Comparison of ENCODE assay signal across 18 cellular contexts in genomic region chr1:6317101-6317760, GRCh38. TPM values are rescaled to one million over a fixed set of nuclear protein-coding genes. Genes with fewer than 3 reads are reported as not detected.
DNase-seq lines count a peak whose midpoint lies in the region; ATAC-seq and TF ChIP-seq lines count a peak whose summit lies in the region.
"Had no signal": no experiment of that assay in that cellular context is flagged by ENCODE, and none has a peak within 500 bp of the region (broad histone marks: within the 10 kb centered on the region; RNA-seq: fewer than 3 reads in every experiment).

No MANE protein-coding gene starts in this region.

- no peak overlapping the region for H3K4me2 ChIP-seq in DND-41 (ENCODE audit: insufficient read depth, low read length)

- peak; percentile 79 for ATAC-seq in DND-41 (ENCODE audit: insufficient read depth, low read depth)
- no peak for ATAC-seq in HG02759 (IDR thresholded peaks at IDR 0.05; ENCODE audit: unreplicated experiment)
- ATAC-seq: stimulated activated naive B cell treated with anti-CD40 and anti-IgM and Interleukin-4, amounts not matched to agents 10 μg/mL and 1 μg/mL and 100 μg/mL, for 72 hours; WTC11 had no signal

- intact Hi-C loops in activated naive CD4-positive, alpha-beta T cell treated with anti-CD3 and anti-CD28 coated beads for 36 hours (cut with micrococcal nuclease) = no loop called here

- CTCF ChIA-PET in activated naive CD4-positive, alpha-beta T cell treated with anti-CD3 and anti-CD28 coated beads for 36 hours (lab: Charles Lee) = interaction anchor here (0.8 to 1.3 kb wide), 3 partner anchors 17 to 127 kb away, joined by 3 read pairs; no protein-coding TSS in a partner anchor

- in situ Hi-C loops in astrocyte of the spinal cord (cut with HindIII; ENCODE audit: low sequenced_read_pairs) = no loop called here

- H3K27ac Mint-ChIP-seq in activated naive CD4-positive, alpha-beta T cell treated with anti-CD3 and anti-CD28 coated beads for 36 hours = no peak overlapping the region
- H3K27ac Mint-ChIP-seq: B cell; mesothelial cell of epicardium; stimulated activated naive B cell treated with anti-CD40 and anti-IgM and Interleukin-4, amounts not matched to agents 10 μg/mL and 1 μg/mL and 100 μg/mL, for 72 hours; WTC11 had no signal

- H4K20me1 ChIP-seq in DND-41 (ENCODE audit: insufficient read depth, low read length) = peaks cover 31% of the 10 kb centered on the region

- no peak overlapping the region for H2AFZ ChIP-seq in DND-41 (ENCODE audit: low read depth, low read length)

- H3K4me3 ChIP-seq in DND-41 (ENCODE audit: low read depth in 1 of 2, low read length in 2 of 2) (no peak overlapping the region), astrocyte of the spinal cord (ENCODE audit: low read depth, low read length) (no peak overlapping the region)
- H3K4me3 ChIP-seq: Peyer's patch, upper lobe of left lung had no signal

- no peaks in the 10 kb centered on the region for H3K27me3 Mint-ChIP-seq in activated naive CD4-positive, alpha-beta T cell treated with anti-CD3 and anti-CD28 coated beads for 36 hours (ENCODE audit: low read depth)
- H3K27me3 Mint-ChIP-seq: B cell; stimulated activated naive B cell treated with anti-CD40 and anti-IgM and Interleukin-4, amounts not matched to agents 10 μg/mL and 1 μg/mL and 100 μg/mL, for 72 hours had no signal

- H3K9ac ChIP-seq in DND-41 (ENCODE audit: low read depth, low read length) = no peak overlapping the region

- peaks cover 74% of the 10 kb centered on the region for H3K36me3 ChIP-seq in DND-41 (ENCODE audit: insufficient read depth, low read length)

- no peak for DNase-seq in DND-41
- DNase-seq in LHCN-M2 (ENCODE audit: low read depth) = peak; percentile 91
- DNase-seq in astrocyte of the spinal cord (ENCODE audit: low read depth, low spot score) = peak; percentile 45
- peak; percentile 81 for DNase-seq in myocyte (ENCODE audit: low read depth)
- no peak for DNase-seq in activated naive CD4-positive, alpha-beta T cell treated with anti-CD3 and anti-CD28 coated beads for 36 hours
- no peak for DNase-seq in activated CD4-positive, alpha-beta T cell treated with anti-CD3 and anti-CD28 coated beads, Interleukin-2, amount 50 U/mL, for 1 hour
- DNase-seq in epidermal melanocyte (ENCODE audit: insufficient read length, low spot score) = no peak
- DNase-seq: DMS79; effector CD8-positive, alpha-beta T cell; islet precursor cell; occipital lobe; Peyer's patch; stimulated activated naive B cell treated with anti-CD40 and anti-IgM and Interleukin-4, amounts not matched to agents 10 μg/mL and 1 μg/mL and 100 μg/mL, for 72 hours; upper lobe of left lung had no signal

- no peaks in the 10 kb centered on the region for H3K27me3 ChIP-seq in DND-41 (ENCODE audit: insufficient read depth, low read length, poor library complexity)
- H3K27me3 ChIP-seq: Peyer's patch, upper lobe of left lung had no signal

- peaks cover 2% of the 10 kb centered on the region; the same call in 1 of the 2 replicates for H3K4me1 ChIP-seq in DND-41 (ENCODE audit: insufficient read depth, low read length)
- H3K4me1 ChIP-seq: Peyer's patch, upper lobe of left lung had no signal

- no peak overlapping the region for H3K4me3 Mint-ChIP-seq in activated naive CD4-positive, alpha-beta T cell treated with anti-CD3 and anti-CD28 coated beads for 36 hours
- H3K4me3 Mint-ChIP-seq: B cell; mesothelial cell of epicardium; stimulated activated naive B cell treated with anti-CD40 and anti-IgM and Interleukin-4, amounts not matched to agents 10 μg/mL and 1 μg/mL and 100 μg/mL, for 72 hours; WTC11 had no signal

- H3K9me3 Mint-ChIP-seq in activated naive CD4-positive, alpha-beta T cell treated with anti-CD3 and anti-CD28 coated beads for 36 hours = no peaks in the 10 kb centered on the region
- H3K9me3 Mint-ChIP-seq: mesothelial cell of epicardium; stimulated activated naive B cell treated with anti-CD40 and anti-IgM and Interleukin-4, amounts not matched to agents 10 μg/mL and 1 μg/mL and 100 μg/mL, for 72 hours; WTC11 had no signal

- peaks cover 5% of the 10 kb centered on the region for H3K36me3 Mint-ChIP-seq in activated naive CD4-positive, alpha-beta T cell treated with anti-CD3 and anti-CD28 coated beads for 36 hours (ENCODE audit: low read depth)

- peak overlapping the region; percentile 50 for H3K27ac ChIP-seq in DND-41 (ENCODE audit: low read length)
- H3K27ac ChIP-seq: Peyer's patch, upper lobe of left lung had no signal

- H3K9me3 ChIP-seq in DND-41 (ENCODE audit: insufficient read depth, low read length, severe bottlenecking) = no peaks in the 10 kb centered on the region
- H3K9me3 ChIP-seq: Peyer's patch, upper lobe of left lung had no signal

- no peaks in the 10 kb centered on the region for H3K4me1 Mint-ChIP-seq in activated naive CD4-positive, alpha-beta T cell treated with anti-CD3 and anti-CD28 coated beads for 36 hours (ENCODE audit: low read depth)
- H3K4me1 Mint-ChIP-seq: B cell; mesothelial cell of epicardium; stimulated activated naive B cell treated with anti-CD40 and anti-IgM and Interleukin-4, amounts not matched to agents 10 μg/mL and 1 μg/mL and 100 μg/mL, for 72 hours; WTC11 had no signal

- no peak for TF ChIP-seq CTCF in DND-41 (IDR thresholded peaks at IDR 0.05; ENCODE audit: borderline replicate concordance, extremely low read depth, low read length, poor library complexity, severe bottlenecking)
- no peak for TF ChIP-seq CTCF in astrocyte of the spinal cord (IDR thresholded peaks at IDR 0.05; ENCODE audit: low read depth, low read length)

- no peaks in the 10 kb centered on the region for H3K79me2 ChIP-seq in DND-41 (ENCODE audit: insufficient read depth, low read length)

RNA-seq across cellular contexts. Expression of gene GPR153, which starts 56.3 kb away (rescaled TPM):
- 38.2 and 43.0 TPM in 2 replicates for total RNA-seq in LHCN-M2 (2014; rRNA removed)
- polyA plus RNA-seq in LHCN-M2 (2012) = 11.8 TPM
- 192 and 339 TPM in 2 replicates for total RNA-seq in myocyte
- 66.5 TPM for polyA plus RNA-seq in myocyte (2012)
- total RNA-seq in activated naive CD4-positive, alpha-beta T cell treated with anti-CD3 and anti-CD28 coated beads for 36 hours = under 1 TPM; 0.07 TPM

Comparison
In these comparisons a context has a peak if more than half of its experiments do, and no peak if none do; other contexts are left out.
1. DNase-seq: peak in LHCN-M2 (single experiment), astrocyte of the spinal cord (single experiment) and myocyte (single experiment); none in DND-41 (single experiment), activated naive CD4-positive, alpha-beta T cell treated with anti-CD3 and anti-CD28 coated beads for 36 hours (single experiment), activated CD4-positive, alpha-beta T cell treated with anti-CD3 and anti-CD28 coated beads, Interleukin-2, amount 50 U/mL, for 1 hour (single experiment) and epidermal melanocyte (single experiment).
2. RNA of gene GPR153, which starts 56.3 kb away (total RNA-seq): 192 to 339 TPM in myocyte and 38.2 to 43.0 TPM in LHCN-M2; 0.07 TPM in activated naive CD4-positive, alpha-beta T cell treated with anti-CD3 and anti-CD28 coated beads for 36 hours; every median in the first group is over 10 times any median in the second.